In the genomic region with DNA sequence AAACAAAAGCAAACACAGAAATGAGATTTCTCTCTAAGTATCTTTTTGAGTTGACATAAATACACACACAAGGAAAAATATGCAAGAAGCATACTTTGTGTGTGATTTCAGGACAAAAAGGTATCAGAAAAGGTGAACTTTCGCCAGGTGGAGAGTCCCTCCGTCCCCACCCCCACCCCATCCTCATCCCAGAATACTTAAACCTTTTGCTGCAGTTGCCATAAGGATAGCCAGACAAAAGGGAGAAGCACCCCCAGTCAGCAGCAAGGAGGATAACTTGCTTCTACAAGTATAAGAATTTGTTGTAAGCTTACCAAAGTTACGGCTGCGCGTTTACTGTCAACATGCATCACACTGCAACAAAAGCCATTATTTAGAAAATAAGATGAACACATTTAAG, we compare ENCODE assay signal across 1 cellular context.
TF ChIP-seq lines count a peak whose summit lies in the region.

No MANE protein-coding gene starts in this region.

TF ChIP-seq in WTC11, 78 proteins besides CTCF, POLR2A, EP300 and RAD21 (continued from another document):
- no peak for TF ChIP-seq AR (CRISPR knock-in tag; IDR thresholded peaks at IDR 0.05)
- TF ChIP-seq, protein P1, sequence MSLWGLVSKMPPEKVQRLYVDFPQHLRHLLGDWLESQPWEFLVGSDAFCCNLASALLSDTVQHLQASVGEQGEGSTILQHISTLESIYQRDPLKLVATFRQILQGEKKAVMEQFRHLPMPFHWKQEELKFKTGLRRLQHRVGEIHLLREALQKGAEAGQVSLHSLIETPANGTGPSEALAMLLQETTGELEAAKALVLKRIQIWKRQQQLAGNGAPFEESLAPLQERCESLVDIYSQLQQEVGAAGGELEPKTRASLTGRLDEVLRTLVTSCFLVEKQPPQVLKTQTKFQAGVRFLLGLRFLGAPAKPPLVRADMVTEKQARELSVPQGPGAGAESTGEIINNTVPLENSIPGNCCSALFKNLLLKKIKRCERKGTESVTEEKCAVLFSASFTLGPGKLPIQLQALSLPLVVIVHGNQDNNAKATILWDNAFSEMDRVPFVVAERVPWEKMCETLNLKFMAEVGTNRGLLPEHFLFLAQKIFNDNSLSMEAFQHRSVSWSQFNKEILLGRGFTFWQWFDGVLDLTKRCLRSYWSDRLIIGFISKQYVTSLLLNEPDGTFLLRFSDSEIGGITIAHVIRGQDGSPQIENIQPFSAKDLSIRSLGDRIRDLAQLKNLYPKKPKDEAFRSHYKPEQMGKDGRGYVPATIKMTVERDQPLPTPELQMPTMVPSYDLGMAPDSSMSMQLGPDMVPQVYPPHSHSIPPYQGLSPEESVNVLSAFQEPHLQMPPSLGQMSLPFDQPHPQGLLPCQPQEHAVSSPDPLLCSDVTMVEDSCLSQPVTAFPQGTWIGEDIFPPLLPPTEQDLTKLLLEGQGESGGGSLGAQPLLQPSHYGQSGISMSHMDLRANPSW (CRISPR knock-in tag; conservative IDR thresholded peaks at IDR 0.05; ENCODE audit: low read depth): no peak
- TF ChIP-seq ERG (CRISPR knock-in tag; IDR thresholded peaks at IDR 0.05): no peak
- TF ChIP-seq ZNF219 (CRISPR knock-in tag; IDR thresholded peaks at IDR 0.05; ENCODE audit: borderline replicate concordance): no peak
- no peak for TF ChIP-seq KAT7 (CRISPR knock-in tag; IDR thresholded peaks at IDR 0.05; ENCODE audit: borderline replicate concordance)
- no peak for TF ChIP-seq PRRX2 (CRISPR knock-in tag; IDR thresholded peaks at IDR 0.05)
- no peak for TF ChIP-seq ZNF396 (CRISPR knock-in tag; IDR thresholded peaks at IDR 0.05; ENCODE audit: borderline replicate concordance)
- TF ChIP-seq ELF4 (CRISPR knock-in tag; IDR thresholded peaks at IDR 0.05; ENCODE audit: low read depth): no peak
- TF ChIP-seq RORB (CRISPR knock-in tag; IDR thresholded peaks at IDR 0.05): no peak
- TF ChIP-seq ATF3 (CRISPR knock-in tag; conservative IDR thresholded peaks at IDR 0.05): no peak
- no peak for TF ChIP-seq PREB (CRISPR knock-in tag; IDR thresholded peaks at IDR 0.05; ENCODE audit: borderline replicate concordance)
- no peak for TF ChIP-seq IRF2 (CRISPR knock-in tag; IDR thresholded peaks at IDR 0.05; ENCODE audit: borderline replicate concordance, low read depth)
- no peak for TF ChIP-seq ZNF317 (CRISPR knock-in tag; IDR thresholded peaks at IDR 0.05; ENCODE audit: borderline replicate concordance, low read depth)
- TF ChIP-seq, protein P2, sequence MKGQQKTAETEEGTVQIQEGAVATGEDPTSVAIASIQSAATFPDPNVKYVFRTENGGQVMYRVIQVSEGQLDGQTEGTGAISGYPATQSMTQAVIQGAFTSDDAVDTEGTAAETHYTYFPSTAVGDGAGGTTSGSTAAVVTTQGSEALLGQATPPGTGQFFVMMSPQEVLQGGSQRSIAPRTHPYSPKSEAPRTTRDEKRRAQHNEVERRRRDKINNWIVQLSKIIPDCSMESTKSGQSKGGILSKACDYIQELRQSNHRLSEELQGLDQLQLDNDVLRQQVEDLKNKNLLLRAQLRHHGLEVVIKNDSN (CRISPR knock-in tag; IDR thresholded peaks at IDR 0.05): no peak
- TF ChIP-seq NFYB (CRISPR knock-in tag; conservative IDR thresholded peaks at IDR 0.05; ENCODE audit: low read depth): no peak
- no peak for TF ChIP-seq NR2C2 (CRISPR knock-in tag; IDR thresholded peaks at IDR 0.05)
- TF ChIP-seq ETV6 (CRISPR knock-in tag; IDR thresholded peaks at IDR 0.05): no peak
- no peak for TF ChIP-seq NFE2L1 (CRISPR knock-in tag; IDR thresholded peaks at IDR 0.05)
- no peak for TF ChIP-seq ZNF138 (CRISPR knock-in tag; conservative IDR thresholded peaks at IDR 0.05)
